In genomic region chr1:207578796-207579435, GRCh38 we compare ENCODE assay signal across 13 cellular contexts.
A peak's percentile ranks its signal among the peaks of the same experiment; 100 is the strongest.
DNase-seq lines count a peak whose midpoint lies in the region; ATAC-seq and TF ChIP-seq lines count a peak whose summit lies in the region.
"Had no signal": no experiment of that assay in that cellular context is flagged by ENCODE, and none has a peak within 500 bp of the region (broad histone marks: within the 10 kb centered on the region; RNA-seq: fewer than 3 reads in every experiment).

No MANE protein-coding gene starts in this region.

- H3K9me3 Mint-ChIP-seq in WTC11: peaks cover 6% of the 10 kb centered on the region
- H3K9me3 Mint-ChIP-seq: activated T-cell treated with anti-CD3 and anti-CD28 coated beads, Interleukin-2, amount 50 U/mL, for 4 hours had no signal

- no peaks in the 10 kb centered on the region for H3F3A ChIP-seq in GM23248 (ENCODE audit: insufficient read depth)

- no peak overlapping the region for H3K18ac ChIP-seq in mesendoderm (ENCODE audit: low read length)

- no peak overlapping the region for H3K27ac Mint-ChIP-seq in WTC11

- H3K9me2 ChIP-seq in GM23248 (ENCODE audit: insufficient read depth): no peaks in the 10 kb centered on the region

- H3K27me3 ChIP-seq in GM23248 (replicated peaks; ENCODE audit: insufficient read depth): no peaks in the 10 kb centered on the region
- no peaks in the 10 kb centered on the region for H3K27me3 ChIP-seq in mesendoderm (ENCODE audit: insufficient read depth, low read length, poor library complexity)
- H3K27me3 ChIP-seq in sigmoid colon: no peaks in the 10 kb centered on the region
- H3K27me3 ChIP-seq: uterus had no signal

- no peak overlapping the region for H2BK5ac ChIP-seq in mesendoderm (ENCODE audit: low read length)

- H3K79me2 ChIP-seq in GM23248 (ENCODE audit: insufficient read depth) (no peaks in the 10 kb centered on the region), mesendoderm (ENCODE audit: control insufficient read depth, insufficient read depth, low read length) (no peaks in the 10 kb centered on the region)
- H3K79me2 ChIP-seq: hepatocyte had no signal

- TF ChIP-seq EP300 in sigmoid colon (IDR thresholded peaks at IDR 0.05): no peak

- H3K23ac ChIP-seq in mesendoderm (ENCODE audit: low read length): no peak overlapping the region

- H3K9me3 ChIP-seq in GM23248 (ENCODE audit: low read depth): no peaks in the 10 kb centered on the region
- H3K9me3 ChIP-seq in sigmoid colon: no peaks in the 10 kb centered on the region
- H3K9me3 ChIP-seq: uterus had no signal

- no peak overlapping the region for H2BK15ac ChIP-seq in mesendoderm (replicated peaks; ENCODE audit: low read depth)

- H3K56ac ChIP-seq in mesendoderm (ENCODE audit: low read length): peak overlapping the region; percentile 12

- no peaks in the 10 kb centered on the region; the same call in 1 of the 2 replicates for H3K27me3 Mint-ChIP-seq in WTC11 (ENCODE audit: low read depth)

- H3K36me3 ChIP-seq in GM23248 (ENCODE audit: low read depth) (no peaks in the 10 kb centered on the region), mesendoderm (ENCODE audit: control insufficient read depth, insufficient read depth, low read length) (no peaks in the 10 kb centered on the region), sigmoid colon (no peaks in the 10 kb centered on the region)
- H3K36me3 ChIP-seq: uterus had no signal

- no peaks in the 10 kb centered on the region; the same call in 1 of the 2 replicates for H3K36me3 Mint-ChIP-seq in WTC11

- no peak overlapping the region for H3K4me3 Mint-ChIP-seq in WTC11
- H3K4me3 Mint-ChIP-seq: activated T-cell treated with anti-CD3 and anti-CD28 coated beads, Interleukin-2, amount 50 U/mL, for 4 hours had no signal

- intact Hi-C loops in sigmoid colon (cut with DNase I): no loop called here

- H3K9ac ChIP-seq in GM23248 (no peak overlapping the region), mesendoderm (ENCODE audit: low read length) (no peak overlapping the region)

- in situ Hi-C loops in GM23248 (cut with MboI): no loop called here

- no peak overlapping the region for H4K5ac ChIP-seq in mesendoderm (ENCODE audit: low read length)

- H3K4me1 ChIP-seq in GM23248 (ENCODE audit: insufficient read depth) (no peaks in the 10 kb centered on the region), mesendoderm (ENCODE audit: control insufficient read depth, low read depth, low read length) (no peaks in the 10 kb centered on the region), sigmoid colon (no peaks in the 10 kb centered on the region)
- H3K4me1 ChIP-seq: uterus had no signal

- DNase-seq in GM23248 (no peak), WTC11 (ENCODE audit: low spot score) (no peak), mesendoderm (no peak), sigmoid colon (no peak), NCI-H446 treated with DMSO at 0.1 percent for 48 hours (lab: John Stamatoyannopoulos, UW) (no peak)
- DNase-seq in activated naive CD4-positive, alpha-beta T cell (lab: John Stamatoyannopoulos, UW): no peak
- DNase-seq: activated T-cell treated with anti-CD3 and anti-CD28 coated beads, Interleukin-2, amount 50 U/mL, for 4 hours; stimulated activated CD4-positive, alpha-beta T cell treated with anti-CD3 and anti-CD28 coated beads, Interleukin-4, amount 100 ng/mL, for 1 hour; uterus had no signal

- H3K27ac ChIP-seq in GM23248 (no peak overlapping the region), mesendoderm (ENCODE audit: low read depth, low read length) (no peak overlapping the region), sigmoid colon (no peak overlapping the region)
- H3K27ac ChIP-seq: coronary artery, hepatocyte, uterus had no signal

- no peak for TF ChIP-seq POLR2A in sigmoid colon (IDR thresholded peaks at IDR 0.05)

- H3K4me3 ChIP-seq in GM23248 (no peak overlapping the region), mesendoderm (ENCODE audit: low read length) (no peak overlapping the region), sigmoid colon (no peak overlapping the region)
- H3K4me3 ChIP-seq: coronary artery, hepatocyte, uterus had no signal

- 24 to 29% methylated on average over 5 of the region's 5 CpGs for WGBS in GM23248 (ENCODE audit: low coverage in 1 of 2, low lambda C conversion rate in 2 of 2, missing lambda C conversion rate in 2 of 2), 2 experiments
- WGBS in mesendoderm (ENCODE audit: extremely low coverage, insufficient coverage, low lambda C conversion rate): no CpG with 5 or more reads among the region's 5 CpGs
- 62 to 72% methylated on average over 5 of the region's 5 CpGs for WGBS in sigmoid colon, 2 donors

- CTCF ChIA-PET in WTC11 (lab: Charles Lee): interaction anchor here (0.6 to 2.3 kb wide), 9 partner anchors 13 to 257 kb away, joined by 3 to 36 read pairs (median 3); partner anchors contain the start of gene CD55

- TF ChIP-seq CTCF in WTC11 (IDR thresholded peaks at IDR 0.05) (no peak), sigmoid colon (IDR thresholded peaks at IDR 0.05) (no peak)

- no peaks in the 10 kb centered on the region for H4K20me1 ChIP-seq in GM23248 (ENCODE audit: insufficient read depth)

- H3K4me2 ChIP-seq in GM23248 (ENCODE audit: unreplicated experiment): no peak overlapping the region
- H3K4me2 ChIP-seq in mesendoderm (ENCODE audit: low read length): no peak overlapping the region
- H3K4me2 ChIP-seq: hepatocyte had no signal

- no peak overlapping the region for H2BK120ac ChIP-seq in mesendoderm (ENCODE audit: low read depth, low read length)

- H4K8ac ChIP-seq in mesendoderm (ENCODE audit: low read depth, low read length): no peak overlapping the region

- no peaks in the 10 kb centered on the region for H3K79me1 ChIP-seq in mesendoderm (ENCODE audit: low read length)

- ATAC-seq in GM18868 (IDR thresholded peaks at IDR 0.05; ENCODE audit: unreplicated experiment) (peak; percentile 14), WTC11 (peak; percentile 8; the same call in 1 of the 2 replicates), GM21528 (IDR thresholded peaks at IDR 0.05; ENCODE audit: low FRiP score, unreplicated experiment) (no peak)

- no peak overlapping the region for H2AK5ac ChIP-seq in mesendoderm (ENCODE audit: low read length)

- H3K4ac ChIP-seq in mesendoderm (ENCODE audit: low read depth, low read length): no peak overlapping the region

- peak overlapping the region; percentile 59 for H2AFZ ChIP-seq in GM23248
- H2AFZ ChIP-seq: hepatocyte had no signal

- POLR2A ChIA-PET in WTC11 (lab: Charles Lee): no interaction called here

- H3K4me1 Mint-ChIP-seq in WTC11: peaks cover 23% of the 10 kb centered on the region

TF ChIP-seq in WTC11, 78 proteins besides CTCF, POLR2A, EP300 and RAD21 (continues in another document):
- TF ChIP-seq RELA (CRISPR knock-in tag; IDR thresholded peaks at IDR 0.05; ENCODE audit: borderline replicate concordance): no peak
- TF ChIP-seq TP53 (CRISPR knock-in tag; IDR thresholded peaks at IDR 0.05): no peak
- TF ChIP-seq CREB1 (CRISPR knock-in tag; IDR thresholded peaks at IDR 0.05): no peak
- TF ChIP-seq IRF2 (CRISPR knock-in tag; IDR thresholded peaks at IDR 0.05; ENCODE audit: borderline replicate concordance, low read depth): no peak
- no peak for TF ChIP-seq ZNF317 (CRISPR knock-in tag; IDR thresholded peaks at IDR 0.05; ENCODE audit: borderline replicate concordance, low read depth)
- no peak for TF ChIP-seq FOXP1 (CRISPR knock-in tag; IDR thresholded peaks at IDR 0.05; ENCODE audit: borderline replicate concordance)
- no peak for TF ChIP-seq OVOL2 (CRISPR knock-in tag; IDR thresholded peaks at IDR 0.05; ENCODE audit: borderline replicate concordance)
- TF ChIP-seq NR2C2 (CRISPR knock-in tag; IDR thresholded peaks at IDR 0.05): no peak
- no peak for TF ChIP-seq ARID4B (CRISPR knock-in tag; IDR thresholded peaks at IDR 0.05; ENCODE audit: borderline replicate concordance)
- no peak for TF ChIP-seq MLX (CRISPR knock-in tag; IDR thresholded peaks at IDR 0.05)
- no peak for TF ChIP-seq MYBL2 (CRISPR knock-in tag; IDR thresholded peaks at IDR 0.05)
